ENCODE assay signal across 10 cellular contexts in genomic region chr4:7759221-7759620, GRCh38.
A peak's percentile ranks its signal among the peaks of the same experiment; 100 is the strongest.
DNase-seq lines count a peak whose midpoint lies in the region; ATAC-seq lines count a peak whose summit lies in the region.
"Had no signal": no experiment of that assay in that cellular context is flagged by ENCODE, and none has a peak within 500 bp of the region (broad histone marks: within the 10 kb centered on the region; RNA-seq: fewer than 3 reads in every experiment).

No MANE protein-coding gene starts in this region.

- peak overlapping the region; percentile 75 for H3K4me3 Mint-ChIP-seq in activated naive CD8-positive, alpha-beta T cell treated with anti-CD3 and anti-CD28 coated beads, Interleukin-2, amount 50 U/mL, for 24 hours

- intact Hi-C loops in cardiac septum (cut with DNase I), result no loop called here

- H3K27ac Mint-ChIP-seq in activated naive CD8-positive, alpha-beta T cell treated with anti-CD3 and anti-CD28 coated beads, Interleukin-2, amount 50 U/mL, for 24 hours, result peak overlapping the region; percentile 90

- H3K9me3 Mint-ChIP-seq in activated naive CD8-positive, alpha-beta T cell treated with anti-CD3 and anti-CD28 coated beads, Interleukin-2, amount 50 U/mL, for 24 hours, result no peaks in the 10 kb centered on the region

- H3K36me3 Mint-ChIP-seq in activated naive CD8-positive, alpha-beta T cell treated with anti-CD3 and anti-CD28 coated beads, Interleukin-2, amount 50 U/mL, for 24 hours (ENCODE audit: low read depth), result no peaks in the 10 kb centered on the region

- no peaks in the 10 kb centered on the region for H3K27me3 Mint-ChIP-seq in activated naive CD8-positive, alpha-beta T cell treated with anti-CD3 and anti-CD28 coated beads, Interleukin-2, amount 50 U/mL, for 24 hours

- DNase-seq in activated CD4-positive, alpha-beta T cell treated with anti-CD3 and anti-CD28 coated beads for 48 hours, result peak; percentile 79
- DNase-seq in activated naive CD8-positive, alpha-beta T cell treated with anti-CD3 and anti-CD28 coated beads, Interleukin-2, amount 50 U/mL, for 24 hours, result peak; percentile 67
- DNase-seq in stimulated activated CD4-positive, alpha-beta T cell treated with anti-CD3 and anti-CD28 coated beads, TNF-alpha, amount 100 ng/mL, for 4 hours (ENCODE audit: low read depth in 3 of 3), result peak; percentile 37 to 60 (median 51)
- no peak for DNase-seq in cardiac septum (ENCODE audit: low spot score)
- DNase-seq in GDM1 (lab: John Stamatoyannopoulos, UW), result no peak
- DNase-seq: PC-3 had no signal

- peaks cover 44% of the 10 kb centered on the region for H3K4me1 Mint-ChIP-seq in activated naive CD8-positive, alpha-beta T cell treated with anti-CD3 and anti-CD28 coated beads, Interleukin-2, amount 50 U/mL, for 24 hours

- peak; percentile 58 for ATAC-seq in GM18511 (IDR thresholded peaks at IDR 0.05; ENCODE audit: unreplicated experiment)
- ATAC-seq in activated naive CD8-positive, alpha-beta T cell treated with anti-CD3 and anti-CD28 coated beads, Interleukin-2, amount 50 U/mL, for 24 hours, result peak; percentile 81
- no peak for ATAC-seq in HG02973 (IDR thresholded peaks at IDR 0.05; ENCODE audit: unreplicated experiment)
- no peak for ATAC-seq in GM21381 (IDR thresholded peaks at IDR 0.05; ENCODE audit: unreplicated experiment)
- ATAC-seq: body of pancreas, PC-3 had no signal

Comparison
In these comparisons a context has a peak if more than half of its experiments do, and no peak if none do; other contexts are left out.
1. ATAC-seq: peak in GM18511 (single experiment) and activated naive CD8-positive, alpha-beta T cell treated with anti-CD3 and anti-CD28 coated beads, Interleukin-2, amount 50 U/mL, for 24 hours (single experiment); none in HG02973 (single experiment) and GM21381 (single experiment).
2. DNase-seq: peak in activated CD4-positive, alpha-beta T cell treated with anti-CD3 and anti-CD28 coated beads for 48 hours (single experiment), activated naive CD8-positive, alpha-beta T cell treated with anti-CD3 and anti-CD28 coated beads, Interleukin-2, amount 50 U/mL, for 24 hours (single experiment) and stimulated activated CD4-positive, alpha-beta T cell treated with anti-CD3 and anti-CD28 coated beads, TNF-alpha, amount 100 ng/mL, for 4 hours (3 of 3); none in cardiac septum (single experiment) and GDM1 (single experiment).